Comparison of ENCODE assay signal across 24 cellular contexts in the genomic region with DNA sequence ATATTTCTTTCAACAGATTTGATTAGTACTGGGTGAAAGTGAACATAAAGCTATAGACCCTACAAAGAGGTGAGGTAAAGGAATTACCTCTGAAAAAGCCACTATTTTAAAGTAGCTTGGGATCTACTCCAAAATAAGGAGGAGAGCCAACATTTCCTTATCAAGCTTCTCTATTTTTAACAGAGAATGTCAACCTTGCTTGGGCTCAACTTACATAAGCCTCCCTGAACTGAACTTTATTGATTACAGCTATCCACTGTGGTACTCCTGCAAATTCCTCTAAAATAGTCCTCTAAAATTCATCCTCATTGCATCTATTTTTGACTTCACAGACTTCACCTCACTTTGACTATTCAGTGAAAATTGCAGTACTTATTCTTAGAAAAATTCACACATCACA. TPM values are rescaled to one million over a fixed set of nuclear protein-coding genes. Genes with fewer than 3 reads are reported as not detected.
DNase-seq lines count a peak whose midpoint lies in the region; ATAC-seq, FAIRE-seq and TF ChIP-seq lines count a peak whose summit lies in the region.
"Had no signal": no experiment of that assay in that cellular context is flagged by ENCODE, and none has a peak within 500 bp of the region (broad histone marks: within the 10 kb centered on the region; RNA-seq: fewer than 3 reads in every experiment).

No MANE protein-coding gene starts in this region.

- H3K9me3 Mint-ChIP-seq in astrocyte (ENCODE audit: unreplicated experiment): no peaks in the 10 kb centered on the region
- H3K9me3 Mint-ChIP-seq in CD14-positive monocyte: peaks cover 0 to 3% (median 2%) of the 10 kb centered on the region in 7 donors
- H3K9me3 Mint-ChIP-seq: CD4-positive, alpha-beta memory T cell had no signal

- FAIRE-seq in astrocyte (lab: Jason Lieb, UNC): peak; percentile 37
- FAIRE-seq: A549, G401.6, H1 had no signal

- H3K27ac Mint-ChIP-seq in astrocyte (ENCODE audit: unreplicated experiment) (no peak overlapping the region), CD14-positive monocyte (no peak overlapping the region)

- H2AFZ ChIP-seq in astrocyte (ENCODE audit: low read depth, low read length): no peak overlapping the region
- H2AFZ ChIP-seq: GM23248 had no signal

- H3K27me3 ChIP-seq in right atrium auricular region (no peaks in the 10 kb centered on the region), astrocyte (ENCODE audit: insufficient read depth, low read length) (no peaks in the 10 kb centered on the region), heart left ventricle (no peaks in the 10 kb centered on the region)
- H3K27me3 ChIP-seq: BE2C; BLaER1 treated with 17β-estradiol and CSF1 and Interleukin-3, amounts not matched to agents 10 nM and 100 nM had no signal

- H3K4me1 Mint-ChIP-seq in astrocyte (ENCODE audit: low read depth, unreplicated experiment) (peaks cover 4% of the 10 kb centered on the region), CD14-positive monocyte (no peaks in the 10 kb centered on the region)

- no peak overlapping the region for H3K4me2 ChIP-seq in astrocyte (ENCODE audit: low read length)
- H3K4me2 ChIP-seq: A549; BLaER1 treated with 17β-estradiol and CSF1 and Interleukin-3, amounts not matched to agents 10 nM and 100 nM had no signal

- H3K4me3 ChIP-seq in right atrium auricular region (no peak overlapping the region), astrocyte (ENCODE audit: insufficient read depth, low read depth, low read length) (no peak overlapping the region), heart left ventricle (no peak overlapping the region)
- H3K4me3 ChIP-seq: A549; BLaER1 treated with 17β-estradiol and CSF1 and Interleukin-3, amounts not matched to agents 10 nM and 100 nM; GM23248 had no signal

- no peak overlapping the region for H3K9ac ChIP-seq in astrocyte (ENCODE audit: low read length)
- H3K9ac ChIP-seq: BLaER1 treated with 17β-estradiol and CSF1 and Interleukin-3, amounts not matched to agents 10 nM and 100 nM; GM23248 had no signal

- TF ChIP-seq POLR2A in heart left ventricle (IDR thresholded peaks at IDR 0.05): no peak

- H3K4me1 ChIP-seq in right atrium auricular region: no peaks in the 10 kb centered on the region
- H3K4me1 ChIP-seq in astrocyte (ENCODE audit: insufficient read depth, low read length): no peaks in the 10 kb centered on the region
- H3K4me1 ChIP-seq in heart left ventricle: peaks cover 0 to 20% (median 6%) of the 10 kb centered on the region in 12 donors
- H3K4me1 ChIP-seq: BE2C; BLaER1 treated with 17β-estradiol and CSF1 and Interleukin-3, amounts not matched to agents 10 nM and 100 nM had no signal

- H3K4me3 Mint-ChIP-seq in astrocyte (ENCODE audit: unreplicated experiment) (no peak overlapping the region), CD14-positive monocyte (no peak overlapping the region)
- H3K4me3 Mint-ChIP-seq: CD4-positive, alpha-beta memory T cell had no signal

- peak; percentile 85 for ATAC-seq in Right ventricle myocardium superior (ENCODE audit: poor library complexity)
- peak in 3 of 4 donors; percentile 43 to 68 (median 64) for ATAC-seq in heart left ventricle
- ATAC-seq in left ventricle myocardium superior: peak; percentile 76
- ATAC-seq: A549 had no signal

- intact Hi-C loops in Right ventricle myocardium superior (cut with DNase I): loop anchor here (10.0 kb wide), 1 partner anchor 193 kb away; no protein-coding TSS in a partner anchor
- intact Hi-C loops in heart left ventricle (cut with DNase I): loop anchor here in 5 of 10 donors (10.0 kb wide), 3 partner anchors 113 to 203 kb away; partner anchors contain the start of gene CCN1 (in 2 of the 5)
- intact Hi-C loops in left ventricle myocardium superior (cut with micrococcal nuclease): loop anchor here (10.0 kb wide), 1 partner anchor 203 kb away; no protein-coding TSS in a partner anchor
- intact Hi-C loops in CD14-positive monocyte (cut with micrococcal nuclease): no loop called here

- DNase-seq in Right ventricle myocardium superior: no peak
- no peak for DNase-seq in right atrium auricular region (ENCODE audit: low spot score)
- no peak for DNase-seq in astrocyte (ENCODE audit: low read depth)
- DNase-seq in heart left ventricle: no peak
- no peak for DNase-seq in left ventricle myocardium superior
- no peak for DNase-seq in stimulated activated CD4-positive, alpha-beta T cell treated with anti-CD3 and anti-CD28 coated beads, Interleukin-4, amount 100 ng/mL, for 24 hours
- DNase-seq in medulla oblongata (ENCODE audit: extremely low spot score): no peak
- no peak for DNase-seq in CD14-positive monocyte (ENCODE audit: low spot score)
- DNase-seq: 8988T; ACHN; AML-193; BE2C; Calu3; CD4-positive, alpha-beta memory T cell; COR-L47; DMS153; DND-41; GM23248; H7; HCEC 1CT had no signal

- no peaks in the 10 kb centered on the region for H3K9me3 ChIP-seq in right atrium auricular region
- no peaks in the 10 kb centered on the region for H3K9me3 ChIP-seq in astrocyte (ENCODE audit: insufficient read depth, low read depth, low read length)
- H3K9me3 ChIP-seq in heart left ventricle: no peaks in the 10 kb centered on the region
- H3K9me3 ChIP-seq: A549; BE2C; BLaER1 treated with 17β-estradiol and CSF1 and Interleukin-3, amounts not matched to agents 10 nM and 100 nM had no signal

- H3K36me3 Mint-ChIP-seq in astrocyte (ENCODE audit: low read depth, unreplicated experiment) (no peaks in the 10 kb centered on the region), CD14-positive monocyte (peaks cover 49 to 63% of the 10 kb centered on the region in 2 donors)

- H3K36me3 ChIP-seq in right atrium auricular region: peaks cover 17% of the 10 kb centered on the region
- peaks cover 21% of the 10 kb centered on the region for H3K36me3 ChIP-seq in astrocyte (ENCODE audit: insufficient read depth, low read length)
- peaks cover 0 to 65% (median 37%) of the 10 kb centered on the region in 9 donors for H3K36me3 ChIP-seq in heart left ventricle
- H3K36me3 ChIP-seq: BE2C had no signal

- TF ChIP-seq CTCF in right atrium auricular region (IDR thresholded peaks at IDR 0.05) (no peak), astrocyte (IDR thresholded peaks at IDR 0.05; ENCODE audit: insufficient read depth, low read depth, low read length) (no peak), heart left ventricle (IDR thresholded peaks at IDR 0.05) (no peak), CD14-positive monocyte (IDR thresholded peaks at IDR 0.05) (no peak)

- peaks cover 33% of the 10 kb centered on the region for H3K79me2 ChIP-seq in astrocyte (ENCODE audit: insufficient read depth, low read length)

- H3K27ac ChIP-seq in right atrium auricular region (peak overlapping the region in 1 of 2 donors; percentile 45), astrocyte (ENCODE audit: low read depth, low read length) (no peak overlapping the region), heart left ventricle (peak overlapping the region in 5 of 12 donors; percentile 28 to 50 (median 42))
- H3K27ac ChIP-seq: A549; BLaER1 treated with 17β-estradiol and CSF1 and Interleukin-3, amounts not matched to agents 10 nM and 100 nM; GM23248 had no signal

- H4K20me1 ChIP-seq in astrocyte (ENCODE audit: insufficient read depth, low read length): no peaks in the 10 kb centered on the region

- H3K27me3 Mint-ChIP-seq in astrocyte (ENCODE audit: low read depth, unreplicated experiment) (no peaks in the 10 kb centered on the region), CD14-positive monocyte (ENCODE audit: low read depth in 3 of 3) (no peaks in the 10 kb centered on the region)
- H3K27me3 Mint-ChIP-seq: CD4-positive, alpha-beta memory T cell had no signal

RNA-seq across cellular contexts. Expression of gene ZNHIT6, which starts 10.3 kb away (rescaled TPM):
- total RNA-seq in Right ventricle myocardium superior (8.2 TPM), right atrium auricular region (1 to 10 TPM; 7.0 to 8.4 TPM), astrocyte (29.6 and 34.9 TPM in 2 replicates), heart left ventricle (10 to 100 TPM in 4 of 9 donors, 1 to 10 TPM in 5; 7.1 to 12.8 (median 9.9) TPM), left ventricle myocardium superior (10.5 TPM)
- polyA plus RNA-seq in heart left ventricle (10 to 100 TPM in 1 of 2 donors, 1 to 10 TPM in 1; 8.6 to 11.0 TPM), CD14-positive monocyte (1 to 10 TPM; 1.7 to 3.2 TPM)

Comparison
In these comparisons a context has a peak if more than half of its experiments do, and no peak if none do; other contexts are left out.
1. intact Hi-C loops: an anchor here in Right ventricle myocardium superior (10.0 kb wide) and left ventricle myocardium superior (10.0 kb wide); none called in CD14-positive monocyte.